Comparison of ENCODE assay signal across 23 cellular contexts in the genomic region with DNA sequence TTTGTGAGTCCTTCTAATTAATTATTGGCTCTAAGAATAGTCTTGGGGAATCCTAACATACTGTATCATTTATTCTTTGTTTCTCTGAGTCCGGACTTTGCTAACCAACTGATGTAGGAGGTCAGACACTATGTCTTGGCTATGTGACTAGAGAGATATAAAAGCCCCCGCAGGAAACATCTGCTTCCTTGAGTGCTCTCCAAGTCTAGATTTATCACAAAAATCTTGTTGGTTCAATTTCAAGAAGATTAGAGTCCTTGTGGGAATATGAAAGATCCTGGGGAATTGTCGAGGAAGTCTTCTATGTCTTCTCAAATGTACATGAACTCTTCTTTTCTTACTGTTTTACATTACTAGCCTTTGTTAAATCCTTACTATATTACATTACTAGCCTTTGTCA.
"Had no signal": no experiment of that assay in that cellular context is flagged by ENCODE, and none has a peak within 500 bp of the region (broad histone marks: within the 10 kb centered on the region; RNA-seq: fewer than 3 reads in every experiment).

No MANE protein-coding gene starts in this region.

- H3K27ac Mint-ChIP-seq: activated naive CD8-positive, alpha-beta T cell treated with anti-CD3 and anti-CD28 coated beads, Interleukin-2, amount 10 ng/mL, durations not matched to agents 7 days and 5 days; brain; memory B cell; naive thymus-derived CD4-positive, alpha-beta T cell; T-helper 17 cell had no signal

- H3K36me3 Mint-ChIP-seq: activated naive CD8-positive, alpha-beta T cell treated with anti-CD3 and anti-CD28 coated beads, Interleukin-2, amount 10 ng/mL, durations not matched to agents 7 days and 5 days; brain; memory B cell; naive thymus-derived CD4-positive, alpha-beta T cell had no signal

- H3K27ac ChIP-seq: colonic mucosa, epithelial cell of prostate, heart left ventricle, left lung, right atrium auricular region had no signal

- ATAC-seq: left lung; mucosa of descending colon; naive thymus-derived CD4-positive, alpha-beta T cell; T-helper 17 cell had no signal

- H3K27me3 Mint-ChIP-seq: activated naive CD8-positive, alpha-beta T cell treated with anti-CD3 and anti-CD28 coated beads, Interleukin-2, amount 10 ng/mL, durations not matched to agents 7 days and 5 days; brain; naive thymus-derived CD4-positive, alpha-beta T cell; T-helper 17 cell had no signal

- H3K4me3 Mint-ChIP-seq: activated naive CD8-positive, alpha-beta T cell treated with anti-CD3 and anti-CD28 coated beads, Interleukin-2, amount 10 ng/mL, durations not matched to agents 7 days and 5 days; brain; memory B cell; naive thymus-derived CD4-positive, alpha-beta T cell; T-helper 17 cell had no signal

- H3K4me1 Mint-ChIP-seq: activated naive CD8-positive, alpha-beta T cell treated with anti-CD3 and anti-CD28 coated beads, Interleukin-2, amount 10 ng/mL, durations not matched to agents 7 days and 5 days; brain; memory B cell; naive thymus-derived CD4-positive, alpha-beta T cell; T-helper 17 cell had no signal

- H3K27me3 ChIP-seq: colonic mucosa, heart left ventricle, left lung, right atrium auricular region had no signal

- DNase-seq: activated CD4-positive, CD25-positive, alpha-beta regulatory T cell treated with anti-CD3 and anti-CD28 coated beads, Interleukin-2, amount 50 U/mL, for 72 hours; activated naive CD4-positive, alpha-beta T cell; activated naive CD8-positive, alpha-beta T cell treated with anti-CD3 and anti-CD28 coated beads, Interleukin-2, amount 10 ng/mL, durations not matched to agents 7 days and 5 days; activated T-cell treated with anti-CD3 and anti-CD28 coated beads for 4 hours; central memory CD4-positive, alpha-beta T cell; colonic mucosa; effector CD4-positive, alpha-beta T cell; heart left ventricle; left lung; mucosa of descending colon; naive thymus-derived CD4-positive, alpha-beta T cell; posterior cingulate gyrus; small intestine; stimulated activated CD4-positive, alpha-beta T cell treated with anti-CD3 and anti-CD28 coated beads, Interleukin-4, amount 100 ng/mL, for 24 hours; stimulated activated naive CD4-positive, alpha-beta T cell treated with Interleukin-2 at 50 U/mL for 16 hours; T-helper 17 cell; trophoblast cell had no signal

- H3K9me3 Mint-ChIP-seq: activated naive CD8-positive, alpha-beta T cell treated with anti-CD3 and anti-CD28 coated beads, Interleukin-2, amount 10 ng/mL, durations not matched to agents 7 days and 5 days had no signal

- H3K36me3 ChIP-seq: colonic mucosa, heart left ventricle, left lung, right atrium auricular region had no signal

- H3K4me3 ChIP-seq: colonic mucosa, heart left ventricle, left lung, mucosa of descending colon, right atrium auricular region had no signal

- H3K4me1 ChIP-seq: colonic mucosa, left lung, right atrium auricular region had no signal

- FAIRE-seq: islet of Langerhans, small intestine, TTC549 had no signal

- H3K9me3 ChIP-seq: colonic mucosa, right atrium auricular region had no signal
